16 cellular contexts compared by ENCODE assay signal in genomic region chr1:57831624-57832023, GRCh38.
A peak's percentile ranks its signal among the peaks of the same experiment; 100 is the strongest.
DNase-seq lines count a peak whose midpoint lies in the region; ATAC-seq and TF ChIP-seq lines count a peak whose summit lies in the region.
"Had no signal": no experiment of that assay in that cellular context is flagged by ENCODE, and none has a peak within 500 bp of the region (broad histone marks: within the 10 kb centered on the region; RNA-seq: fewer than 3 reads in every experiment).

No MANE protein-coding gene starts in this region.

- H3K4me3 ChIP-seq in astrocyte of the spinal cord (ENCODE audit: low read depth, low read length), result no peak overlapping the region
- H3K4me3 ChIP-seq: gastrocnemius medialis, sigmoid colon, tibial artery had no signal

- ATAC-seq in HG02623 (IDR thresholded peaks at IDR 0.05; ENCODE audit: unreplicated experiment), result no peak
- ATAC-seq: activated T-cell treated with anti-CD3 and anti-CD28 coated beads, Interleukin-2, amount 50 U/mL, for 72 hours; gastrocnemius medialis; stimulated activated effector memory CD8-positive, alpha-beta T cell treated with anti-CD3 and anti-CD28 coated beads, Interleukin-12 subunit alpha, Interleukin-12 subunit beta, amount 100 ng/mL, for 72 hours had no signal

- in situ Hi-C loops in astrocyte of the spinal cord (cut with HindIII; ENCODE audit: low sequenced_read_pairs), result no loop called here

- TF ChIP-seq CTCF in astrocyte of the spinal cord (IDR thresholded peaks at IDR 0.05; ENCODE audit: low read depth, low read length), result no peak

- DNase-seq in DMS53 (lab: John Stamatoyannopoulos, UW) (peak; percentile 98), M059J (ENCODE audit: low read depth) (peak; percentile 84), astrocyte of the spinal cord (ENCODE audit: low read depth, low spot score) (peak; percentile 83), iris pigment epithelial cell (ENCODE audit: low read depth) (peak; percentile 39), NCI-H2081 treated with DMSO at 0.1 percent for 48 hours (lab: John Stamatoyannopoulos, UW) (no peak), NCI-H1930 (lab: John Stamatoyannopoulos, UW) (no peak), GM03348 (ENCODE audit: low spot score) (no peak)
- DNase-seq: activated CD4-positive, alpha-beta memory T cell treated with anti-CD3 and anti-CD28 coated beads for 36 hours; activated T-cell treated with anti-CD3 and anti-CD28 coated beads, Interleukin-2, amount 50 U/mL, for 72 hours; Caco-2; dermis blood vessel endothelial cell; gastrocnemius medialis; sigmoid colon; tibial artery had no signal

Comparison
In these comparisons a context has a peak if more than half of its experiments do, and no peak if none do; other contexts are left out.
1. DNase-seq: peak in DMS53 (single experiment), M059J (single experiment), astrocyte of the spinal cord (single experiment) and iris pigment epithelial cell (single experiment); none in NCI-H2081 treated with DMSO at 0.1 percent for 48 hours (single experiment), NCI-H1930 (0 of 2) and GM03348 (single experiment).